Comparison of ENCODE assay signal across 19 cellular contexts in the genomic region with DNA sequence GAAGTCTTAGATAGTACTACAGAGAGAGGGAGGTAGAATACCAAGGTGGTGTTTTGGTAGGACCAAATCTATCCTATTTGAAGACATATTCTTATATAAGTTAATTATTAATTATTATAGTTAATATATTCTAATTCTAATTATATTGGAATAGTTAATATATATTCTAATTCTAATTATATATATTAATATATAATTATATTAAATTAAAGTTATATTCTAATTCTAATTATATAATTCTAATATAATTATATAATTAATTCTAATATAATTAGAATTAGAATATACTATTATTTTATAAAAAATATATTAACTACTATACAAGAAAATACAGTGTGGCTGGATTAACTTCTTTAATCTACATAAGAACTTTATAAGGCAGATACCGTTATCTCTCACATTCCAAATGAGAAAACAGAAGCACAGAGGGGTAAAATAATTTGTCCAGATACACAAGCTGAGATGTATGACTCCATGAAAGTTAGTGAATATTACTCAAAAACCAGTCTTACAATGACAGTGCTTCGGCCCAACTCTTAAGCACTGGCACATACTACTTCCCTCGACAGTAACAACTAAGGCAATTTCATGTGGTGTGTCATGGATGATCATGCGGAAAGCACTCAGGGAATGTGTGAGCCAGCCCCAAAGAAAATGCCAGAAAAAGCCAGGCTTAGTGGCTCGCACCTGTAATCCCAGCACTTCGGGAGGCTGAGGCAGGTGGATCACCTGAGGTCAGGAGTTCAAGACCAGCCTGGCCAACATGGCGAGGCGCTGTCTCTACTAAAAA. TPM values are rescaled to one million over a fixed set of nuclear protein-coding genes. Genes with fewer than 3 reads are reported as not detected.
A peak's percentile ranks its signal among the peaks of the same experiment; 100 is the strongest.
DNase-seq lines count a peak whose midpoint lies in the region; ATAC-seq and TF ChIP-seq lines count a peak whose summit lies in the region.
"Had no signal": no experiment of that assay in that cellular context is flagged by ENCODE, and none has a peak within 500 bp of the region (broad histone marks: within the 10 kb centered on the region; RNA-seq: fewer than 3 reads in every experiment).

No MANE protein-coding gene starts in this region.

- in situ Hi-C loops in IMR-90 (cut with MboI; ENCODE audit: low sequenced_read_pairs), result loop anchor here (25.0 kb wide), 1 partner anchor 1923 kb away; no protein-coding TSS in a partner anchor

- peak; percentile 33 for ATAC-seq in IMR-90 (ENCODE audit: low read depth)
- ATAC-seq: activated T-cell treated with anti-CD3 and anti-CD28 coated beads, Interleukin-2, amount 50 U/mL, for 4 hours had no signal

- no peak overlapping the region for H3K56ac ChIP-seq in IMR-90 (ENCODE audit: extremely low read depth, insufficient read depth, low read length)

- intact Hi-C loops in IMR-90 (cut with micrococcal nuclease) (no loop called here), prostate gland (cut with DNase I) (no loop called here)

- CTCF ChIA-PET in IMR-90 (lab: Yijun Ruan, JAX), result no interaction called here

- H4K91ac ChIP-seq in IMR-90 (ENCODE audit: insufficient read depth, low read depth, low read length), result no peak overlapping the region

- H3K23ac ChIP-seq in IMR-90 (ENCODE audit: low read depth, low read length), result no peak overlapping the region

- H3K9me3 ChIP-seq in IMR-90 (ENCODE audit: control insufficient read depth, insufficient read depth, low read length), result no peaks in the 10 kb centered on the region
- no peaks in the 10 kb centered on the region for H3K9me3 ChIP-seq in prostate gland
- H3K9me3 ChIP-seq: Caco-2, left ventricle myocardium inferior, uterus had no signal

- no peak overlapping the region for H2AFZ ChIP-seq in IMR-90 (replicated peaks; ENCODE audit: low read length, poor library complexity)
- H2AFZ ChIP-seq: hepatocyte had no signal

- WGBS in IMR-90 (ENCODE audit: extremely low coverage in 2 of 2, insufficient read length in 1 of 2), 2 experiments, result no CpG with 5 or more reads among the region's 8 CpGs
- 95% methylated on average over 8 of the region's 8 CpGs for WGBS in prostate gland

- no peak overlapping the region for H2AK9ac ChIP-seq in IMR-90 (replicated peaks; ENCODE audit: low read depth, low read length, poor library complexity)

- H3K27ac ChIP-seq in IMR-90 (ENCODE audit: insufficient read depth, low read length), result no peak overlapping the region
- H3K27ac ChIP-seq in prostate gland, result no peak overlapping the region
- H3K27ac ChIP-seq: hepatocyte, SK-N-MC, uterus had no signal

- peak; percentile 67 for DNase-seq in AG10803 (ENCODE audit: low read depth)
- DNase-seq in IMR-90, result peak; percentile 71
- peak; percentile 51 for DNase-seq in epithelial cell of esophagus (ENCODE audit: low read depth)
- peak; percentile 24 for DNase-seq in left kidney (ENCODE audit: low read depth, low spot score)
- DNase-seq in prostate gland (ENCODE audit: low spot score), result no peak
- no peak for DNase-seq in GF-D8 (lab: John Stamatoyannopoulos, UW)
- no peak for DNase-seq in stimulated activated CD8-positive, alpha-beta memory T cell treated with anti-CD3 and anti-CD28 coated beads, Interleukin-4, amount 100 ng/mL, for 48 hours
- no peak for DNase-seq in activated CD4-positive, alpha-beta T cell treated with anti-CD3 and anti-CD28 coated beads, Interleukin-2, amount 50 U/mL, for 48 hours
- DNase-seq: activated CD4-positive, alpha-beta T cell treated with anti-CD3 and anti-CD28 coated beads, Interleukin-2, amount 50 U/mL, for 4 hours; activated naive CD8-positive, alpha-beta T cell treated with anti-CD3 and anti-CD28 coated beads, Interleukin-2, amount 10 ng/mL, durations not matched to agents 7 days and 5 days; activated T-cell treated with anti-CD3 and anti-CD28 coated beads, Interleukin-2, amount 50 U/mL, for 4 hours; Caco-2; cerebellar nuclear complex; left ventricle myocardium inferior; NCI-H1694 treated with DMSO at 0.1 percent for 48 hours; NCI-H524; uterus had no signal

- H3K9me1 ChIP-seq in IMR-90 (ENCODE audit: insufficient read depth, low read length), result no peaks in the 10 kb centered on the region

- H2BK120ac ChIP-seq in IMR-90 (ENCODE audit: low read depth, low read length), result no peak overlapping the region

- no peak overlapping the region for H2AK5ac ChIP-seq in IMR-90 (ENCODE audit: low read depth, low read length)

- BruUV-seq in IMR-90 (replicated peaks; lab: Mats Ljungman, UMichigan), result no TSS peak

- no peak overlapping the region for H4K8ac ChIP-seq in IMR-90 (ENCODE audit: low read depth in 2 of 2, low read length in 2 of 2)

- dilution Hi-C loops in IMR-90 (cut with HindIII; ENCODE audit: low sequenced_read_pairs, unreplicated experiment), result no loop called here

- no peak for TF ChIP-seq POLR2A in IMR-90 (IDR thresholded peaks at IDR 0.05; ENCODE audit: low read depth, low read length)
- TF ChIP-seq POLR2A in prostate gland (IDR thresholded peaks at IDR 0.05), result no peak

- no peaks in the 10 kb centered on the region for H4K20me1 ChIP-seq in IMR-90 (ENCODE audit: insufficient read depth, low read length)

- H3K79me1 ChIP-seq in IMR-90 (ENCODE audit: low read depth in 1 of 2, low read length in 2 of 2), result no peaks in the 10 kb centered on the region

- H3K36me3 ChIP-seq in IMR-90 (ENCODE audit: control insufficient read depth, insufficient read depth, low read length) (no peaks in the 10 kb centered on the region), prostate gland (no peaks in the 10 kb centered on the region)
- H3K36me3 ChIP-seq: left ventricle myocardium inferior, uterus had no signal

- H2BK5ac ChIP-seq in IMR-90 (ENCODE audit: low read depth, low read length, poor library complexity, severe bottlenecking), result peak overlapping the region; percentile 70

- H2BK15ac ChIP-seq in IMR-90 (ENCODE audit: low read depth, low read length), result no peak overlapping the region

- peak overlapping the region; percentile 35; the same call in 1 of the 2 replicates for H3K4me2 ChIP-seq in IMR-90 (ENCODE audit: low read depth, low read length)
- H3K4me2 ChIP-seq: hepatocyte had no signal

- POLR2A ChIA-PET in IMR-90 (lab: Charles Lee; ENCODE audit: unreplicated experiment), result no interaction called here

- no peak overlapping the region for H2BK20ac ChIP-seq in IMR-90 (ENCODE audit: low read depth, low read length)

- no peak for TF ChIP-seq RAD21 in IMR-90 (IDR thresholded peaks at IDR 0.05; ENCODE audit: low read length)

- no peak overlapping the region for H3K4ac ChIP-seq in IMR-90 (ENCODE audit: low read depth, low read length)

- no peak overlapping the region for H3K18ac ChIP-seq in IMR-90 (ENCODE audit: low read depth, low read length)

- H3K14ac ChIP-seq in IMR-90 (replicated peaks; ENCODE audit: low read depth, low read length), result no peak overlapping the region

- H3K9ac ChIP-seq in IMR-90 (ENCODE audit: low read depth, low read length), result no peak overlapping the region

- H3K4me3 ChIP-seq in AG10803 (ENCODE audit: low read length) (no peak overlapping the region), IMR-90 (ENCODE audit: insufficient read depth, low read depth, low read length) (no peak overlapping the region), epithelial cell of esophagus (ENCODE audit: low read length) (no peak overlapping the region), prostate gland (no peak overlapping the region)
- H3K4me3 ChIP-seq: hepatocyte, left ventricle myocardium inferior, SK-N-MC, uterus had no signal

- H3K4me1 ChIP-seq in IMR-90 (ENCODE audit: control insufficient read depth, insufficient read depth, low read length) (peaks cover 5% of the 10 kb centered on the region), prostate gland (replicated peaks) (no peaks in the 10 kb centered on the region)
- H3K4me1 ChIP-seq: Caco-2, uterus had no signal

- H4K5ac ChIP-seq in IMR-90 (ENCODE audit: low read depth, low read length), result no peak overlapping the region

- H3K27me3 ChIP-seq in IMR-90 (ENCODE audit: control insufficient read depth, insufficient read depth, low read length), result no peaks in the 10 kb centered on the region
- no peaks in the 10 kb centered on the region for H3K27me3 ChIP-seq in prostate gland (replicated peaks; ENCODE audit: insufficient read depth)
- H3K27me3 ChIP-seq: hepatocyte, uterus had no signal

- TF ChIP-seq CTCF in AG10803 (conservative IDR thresholded peaks at IDR 0.05; ENCODE audit: low read length) (no peak), IMR-90 (conservative IDR thresholded peaks at IDR 0.05; ENCODE audit: low read depth, low read length) (no peak), epithelial cell of esophagus (IDR thresholded peaks at IDR 0.05; ENCODE audit: insufficient read depth, low read depth, low read length, missing control alignments) (no peak), prostate gland (IDR thresholded peaks at IDR 0.05) (no peak)

TF ChIP-seq in IMR-90, 13 proteins besides CTCF, POLR2A, EP300 and RAD21:
- no peak for TF ChIP-seq CEBPB (IDR thresholded peaks at IDR 0.05; ENCODE audit: low read depth, low read length)
TF ChIP-seq in IMR-90: peak in this region for 0.

RNA-seq across cellular contexts. Expression of a gene that starts 42.6 kb away (rescaled TPM):
- 1.7 and 1.8 TPM in 2 replicates for total RNA-seq in IMR-90 (2012; rRNA removed)
- 0.73 and 1.0 TPM in 2 replicates for polyA plus RNA-seq in IMR-90 (2012; rRNA removed)
- polyA plus RNA-seq in IMR-90 (2012; cell fraction: cytosol; rRNA removed), result 0.16 and 0.28 TPM in 2 replicates
- 0.40 and 2.0 TPM in 2 replicates for polyA plus RNA-seq in IMR-90 (2012; cell fraction: nucleus; rRNA removed; ENCODE audit: low replicate concordance)
- total RNA-seq in prostate gland, result 1 to 10 TPM; 4.3 to 8.4 TPM

Comparison
In these comparisons a context has a peak if more than half of its experiments do, and no peak if none do; other contexts are left out.
1. DNase-seq: peak in AG10803 (single experiment), IMR-90 (single experiment), epithelial cell of esophagus (single experiment) and left kidney (single experiment); none in prostate gland (single experiment), GF-D8 (single experiment), stimulated activated CD8-positive, alpha-beta memory T cell treated with anti-CD3 and anti-CD28 coated beads, Interleukin-4, amount 100 ng/mL, for 48 hours (single experiment) and activated CD4-positive, alpha-beta T cell treated with anti-CD3 and anti-CD28 coated beads, Interleukin-2, amount 50 U/mL, for 48 hours (0 of 2).